Comparison of ENCODE assay signal across 1 cellular context in the genomic region with DNA sequence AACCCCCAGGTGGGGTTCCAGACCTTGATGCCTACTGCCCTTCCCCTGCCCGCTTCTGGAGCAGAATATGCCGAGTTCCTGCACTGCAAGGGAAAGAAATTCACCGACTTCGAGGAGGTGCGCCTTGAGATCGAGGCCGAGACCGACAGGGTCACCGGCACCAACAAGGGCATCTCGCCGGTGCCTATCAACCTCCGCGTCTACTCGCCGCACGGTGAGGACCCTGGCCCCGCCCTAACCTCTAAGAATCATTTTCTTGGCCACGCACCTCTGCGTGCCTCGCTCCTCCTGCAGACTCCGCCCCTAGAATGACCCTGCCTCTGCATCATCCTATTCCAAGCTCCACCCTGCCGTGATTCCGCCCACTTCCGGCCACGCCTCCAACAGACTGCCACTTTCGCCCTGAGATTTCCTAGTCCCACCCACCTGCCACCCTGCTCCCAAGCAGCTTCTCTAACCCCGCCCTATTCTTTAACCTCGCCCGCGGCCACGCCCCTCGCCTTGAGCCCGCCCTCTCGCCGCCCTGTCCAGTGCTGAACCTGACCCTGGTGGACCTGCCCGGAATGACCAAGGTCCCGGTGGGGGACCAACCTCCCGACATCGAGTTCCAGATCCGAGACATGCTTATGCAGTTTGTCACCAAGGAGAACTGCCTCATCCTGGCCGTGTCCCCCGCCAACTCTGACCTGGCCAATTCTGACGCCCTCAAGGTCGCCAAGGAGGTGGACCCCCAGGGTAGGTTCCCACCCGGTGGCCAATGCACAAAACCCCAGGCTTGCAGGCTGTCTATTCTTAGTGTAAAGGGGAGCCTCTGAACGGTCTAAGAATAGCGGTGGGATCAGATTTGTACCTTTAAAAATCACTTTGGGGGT.
TF ChIP-seq lines count a peak whose summit lies in the region.

No MANE protein-coding gene starts in this region.

TF ChIP-seq in K562, 482 proteins besides CTCF, POLR2A, EP300 and RAD21 (continued from another document and continues in another):
- TF ChIP-seq, protein P1, sequence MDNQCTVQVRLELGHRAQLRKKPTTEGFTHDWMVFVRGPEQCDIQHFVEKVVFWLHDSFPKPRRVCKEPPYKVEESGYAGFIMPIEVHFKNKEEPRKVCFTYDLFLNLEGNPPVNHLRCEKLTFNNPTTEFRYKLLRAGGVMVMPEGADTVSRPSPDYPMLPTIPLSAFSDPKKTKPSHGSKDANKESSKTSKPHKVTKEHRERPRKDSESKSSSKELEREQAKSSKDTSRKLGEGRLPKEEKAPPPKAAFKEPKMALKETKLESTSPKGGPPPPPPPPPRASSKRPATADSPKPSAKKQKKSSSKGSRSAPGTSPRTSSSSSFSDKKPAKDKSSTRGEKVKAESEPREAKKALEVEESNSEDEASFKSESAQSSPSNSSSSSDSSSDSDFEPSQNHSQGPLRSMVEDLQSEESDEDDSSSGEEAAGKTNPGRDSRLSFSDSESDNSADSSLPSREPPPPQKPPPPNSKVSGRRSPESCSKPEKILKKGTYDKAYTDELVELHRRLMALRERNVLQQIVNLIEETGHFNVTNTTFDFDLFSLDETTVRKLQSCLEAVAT (IDR thresholded peaks at IDR 0.05), result no peak
- no peak for TF ChIP-seq NONO (IDR thresholded peaks at IDR 0.05; ENCODE audit: low read depth in 2 of 2, low read length in 1 of 2)
- no peak for TF ChIP-seq WHSC1 (IDR thresholded peaks at IDR 0.05; ENCODE audit: low read length)
- TF ChIP-seq, protein P2, sequence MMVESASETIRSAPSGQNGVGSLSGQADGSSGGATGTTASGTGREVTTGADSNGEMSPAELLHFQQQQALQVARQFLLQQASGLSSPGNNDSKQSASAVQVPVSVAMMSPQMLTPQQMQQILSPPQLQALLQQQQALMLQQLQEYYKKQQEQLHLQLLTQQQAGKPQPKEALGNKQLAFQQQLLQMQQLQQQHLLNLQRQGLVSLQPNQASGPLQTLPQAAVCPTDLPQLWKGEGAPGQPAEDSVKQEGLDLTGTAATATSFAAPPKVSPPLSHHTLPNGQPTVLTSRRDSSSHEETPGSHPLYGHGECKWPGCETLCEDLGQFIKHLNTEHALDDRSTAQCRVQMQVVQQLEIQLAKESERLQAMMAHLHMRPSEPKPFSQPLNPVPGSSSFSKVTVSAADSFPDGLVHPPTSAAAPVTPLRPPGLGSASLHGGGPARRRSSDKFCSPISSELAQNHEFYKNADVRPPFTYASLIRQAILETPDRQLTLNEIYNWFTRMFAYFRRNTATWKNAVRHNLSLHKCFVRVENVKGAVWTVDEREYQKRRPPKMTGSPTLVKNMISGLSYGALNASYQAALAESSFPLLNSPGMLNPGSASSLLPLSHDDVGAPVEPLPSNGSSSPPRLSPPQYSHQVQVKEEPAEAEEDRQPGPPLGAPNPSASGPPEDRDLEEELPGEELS (CRISPR knock-in tag; IDR thresholded peaks at IDR 0.05; ENCODE audit: borderline replicate concordance), result no peak
- TF ChIP-seq TCF7L2 (IDR thresholded peaks at IDR 0.05; ENCODE audit: low read depth, low read length), result no peak
- TF ChIP-seq NR2C2 (CRISPR knock-in tag; IDR thresholded peaks at IDR 0.05), result no peak
- TF ChIP-seq NR2C2 (tag; IDR thresholded peaks at IDR 0.05), result no peak
- no peak for TF ChIP-seq SAFB2 (IDR thresholded peaks at IDR 0.05; ENCODE audit: borderline replicate concordance, low read depth, low read length, severe bottlenecking)
- TF ChIP-seq NELFE (IDR thresholded peaks at IDR 0.05; ENCODE audit: insufficient read depth, insufficient read length), result no peak
- TF ChIP-seq HIVEP1 (CRISPR knock-in tag; IDR thresholded peaks at IDR 0.05), result peak; percentile 59; the same call in 1 of the 2 replicates
- TF ChIP-seq, protein P3, sequence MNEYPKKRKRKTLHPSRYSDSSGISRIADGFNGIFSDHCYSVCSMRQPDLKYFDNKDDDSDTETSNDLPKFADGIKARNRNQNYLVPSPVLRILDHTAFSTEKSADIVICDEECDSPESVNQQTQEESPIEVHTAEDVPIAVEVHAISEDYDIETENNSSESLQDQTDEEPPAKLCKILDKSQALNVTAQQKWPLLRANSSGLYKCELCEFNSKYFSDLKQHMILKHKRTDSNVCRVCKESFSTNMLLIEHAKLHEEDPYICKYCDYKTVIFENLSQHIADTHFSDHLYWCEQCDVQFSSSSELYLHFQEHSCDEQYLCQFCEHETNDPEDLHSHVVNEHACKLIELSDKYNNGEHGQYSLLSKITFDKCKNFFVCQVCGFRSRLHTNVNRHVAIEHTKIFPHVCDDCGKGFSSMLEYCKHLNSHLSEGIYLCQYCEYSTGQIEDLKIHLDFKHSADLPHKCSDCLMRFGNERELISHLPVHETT (CRISPR knock-in tag; conservative IDR thresholded peaks at IDR 0.05 in 1 of 2, IDR thresholded peaks at IDR 0.05 in 1 of 2), result no peak
- TF ChIP-seq HNRNPLL (IDR thresholded peaks at IDR 0.05; ENCODE audit: low read depth, low read length, poor library complexity, severe bottlenecking), result no peak
- TF ChIP-seq KAT2B (IDR thresholded peaks at IDR 0.05; ENCODE audit: low read depth, low read length), result no peak
- peak in 1 of 2 experiments; percentile 54; a peak in 2 of 4 replicates for TF ChIP-seq MAZ (CRISPR knock-in tag; conservative IDR thresholded peaks at IDR 0.05 in 1 of 2, IDR thresholded peaks at IDR 0.05 in 1 of 2)
- peak; percentile 99 for TF ChIP-seq CXXC5 (CRISPR knock-in tag; IDR thresholded peaks at IDR 0.05)
- TF ChIP-seq SP2 (IDR thresholded peaks at IDR 0.05; ENCODE audit: extremely low read depth, low read depth, low read length, poor library complexity, severe bottlenecking), result peak; percentile 20
- no peak for TF ChIP-seq NFATC3 (IDR thresholded peaks at IDR 0.05)
- TF ChIP-seq ESRRA (IDR thresholded peaks at IDR 0.05; ENCODE audit: borderline replicate concordance, low read depth), result no peak
- TF ChIP-seq RBBP5 (IDR thresholded peaks at IDR 0.05; ENCODE audit: borderline replicate concordance, insufficient read depth, low read length, poor library complexity, severe bottlenecking), result no peak
- TF ChIP-seq, protein P4, sequence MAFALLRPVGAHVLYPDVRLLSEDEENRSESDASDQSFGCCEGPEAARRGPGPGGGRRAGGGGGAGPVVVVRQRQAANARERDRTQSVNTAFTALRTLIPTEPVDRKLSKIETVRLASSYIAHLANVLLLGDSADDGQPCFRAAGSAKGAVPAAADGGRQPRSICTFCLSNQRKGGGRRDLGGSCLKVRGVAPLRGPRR (CRISPR knock-in tag; IDR thresholded peaks at IDR 0.05), result no peak
- TF ChIP-seq, protein P5, sequence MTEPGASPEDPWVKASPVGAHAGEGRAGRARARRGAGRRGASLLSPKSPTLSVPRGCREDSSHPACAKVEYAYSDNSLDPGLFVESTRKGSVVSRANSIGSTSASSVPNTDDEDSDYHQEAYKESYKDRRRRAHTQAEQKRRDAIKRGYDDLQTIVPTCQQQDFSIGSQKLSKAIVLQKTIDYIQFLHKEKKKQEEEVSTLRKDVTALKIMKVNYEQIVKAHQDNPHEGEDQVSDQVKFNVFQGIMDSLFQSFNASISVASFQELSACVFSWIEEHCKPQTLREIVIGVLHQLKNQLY (CRISPR knock-in tag; conservative IDR thresholded peaks at IDR 0.05), result peak in 1 of 2 experiments; percentile 89; a peak in 1 of 4 replicates
- TF ChIP-seq, protein P6, sequence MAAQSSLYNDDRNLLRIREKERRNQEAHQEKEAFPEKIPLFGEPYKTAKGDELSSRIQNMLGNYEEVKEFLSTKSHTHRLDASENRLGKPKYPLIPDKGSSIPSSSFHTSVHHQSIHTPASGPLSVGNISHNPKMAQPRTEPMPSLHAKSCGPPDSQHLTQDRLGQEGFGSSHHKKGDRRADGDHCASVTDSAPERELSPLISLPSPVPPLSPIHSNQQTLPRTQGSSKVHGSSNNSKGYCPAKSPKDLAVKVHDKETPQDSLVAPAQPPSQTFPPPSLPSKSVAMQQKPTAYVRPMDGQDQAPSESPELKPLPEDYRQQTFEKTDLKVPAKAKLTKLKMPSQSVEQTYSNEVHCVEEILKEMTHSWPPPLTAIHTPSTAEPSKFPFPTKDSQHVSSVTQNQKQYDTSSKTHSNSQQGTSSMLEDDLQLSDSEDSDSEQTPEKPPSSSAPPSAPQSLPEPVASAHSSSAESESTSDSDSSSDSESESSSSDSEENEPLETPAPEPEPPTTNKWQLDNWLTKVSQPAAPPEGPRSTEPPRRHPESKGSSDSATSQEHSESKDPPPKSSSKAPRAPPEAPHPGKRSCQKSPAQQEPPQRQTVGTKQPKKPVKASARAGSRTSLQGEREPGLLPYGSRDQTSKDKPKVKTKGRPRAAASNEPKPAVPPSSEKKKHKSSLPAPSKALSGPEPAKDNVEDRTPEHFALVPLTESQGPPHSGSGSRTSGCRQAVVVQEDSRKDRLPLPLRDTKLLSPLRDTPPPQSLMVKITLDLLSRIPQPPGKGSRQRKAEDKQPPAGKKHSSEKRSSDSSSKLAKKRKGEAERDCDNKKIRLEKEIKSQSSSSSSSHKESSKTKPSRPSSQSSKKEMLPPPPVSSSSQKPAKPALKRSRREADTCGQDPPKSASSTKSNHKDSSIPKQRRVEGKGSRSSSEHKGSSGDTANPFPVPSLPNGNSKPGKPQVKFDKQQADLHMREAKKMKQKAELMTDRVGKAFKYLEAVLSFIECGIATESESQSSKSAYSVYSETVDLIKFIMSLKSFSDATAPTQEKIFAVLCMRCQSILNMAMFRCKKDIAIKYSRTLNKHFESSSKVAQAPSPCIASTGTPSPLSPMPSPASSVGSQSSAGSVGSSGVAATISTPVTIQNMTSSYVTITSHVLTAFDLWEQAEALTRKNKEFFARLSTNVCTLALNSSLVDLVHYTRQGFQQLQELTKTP (IDR thresholded peaks at IDR 0.05; ENCODE audit: low read depth in 1 of 2, partially characterized antibody in 2 of 2), result peak in 1 of 2 experiments; percentile 97
- TF ChIP-seq, protein P7, sequence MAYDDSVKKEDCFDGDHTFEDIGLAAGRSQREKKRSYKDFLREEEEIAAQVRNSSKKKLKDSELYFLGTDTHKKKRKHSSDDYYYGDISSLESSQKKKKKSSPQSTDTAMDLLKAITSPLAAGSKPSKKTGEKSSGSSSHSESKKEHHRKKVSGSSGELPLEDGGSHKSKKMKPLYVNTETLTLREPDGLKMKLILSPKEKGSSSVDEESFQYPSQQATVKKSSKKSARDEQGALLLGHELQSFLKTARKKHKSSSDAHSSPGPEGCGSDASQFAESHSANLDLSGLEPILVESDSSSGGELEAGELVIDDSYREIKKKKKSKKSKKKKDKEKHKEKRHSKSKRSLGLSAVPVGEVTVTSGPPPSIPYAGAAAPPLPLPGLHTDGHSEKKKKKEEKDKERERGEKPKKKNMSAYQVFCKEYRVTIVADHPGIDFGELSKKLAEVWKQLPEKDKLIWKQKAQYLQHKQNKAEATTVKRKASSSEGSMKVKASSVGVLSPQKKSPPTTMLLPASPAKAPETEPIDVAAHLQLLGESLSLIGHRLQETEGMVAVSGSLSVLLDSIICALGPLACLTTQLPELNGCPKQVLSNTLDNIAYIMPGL (CRISPR knock-in tag; IDR thresholded peaks at IDR 0.05), result peak; percentile 94
- no peak for TF ChIP-seq PPARD (CRISPR knock-in tag; IDR thresholded peaks at IDR 0.05)
- no peak for TF ChIP-seq HMGN3 (IDR thresholded peaks at IDR 0.05; ENCODE audit: borderline replicate concordance, extremely low read depth, insufficient read length, low read depth, low read length)
- no peak for TF ChIP-seq ZNF354B (CRISPR knock-in tag; IDR thresholded peaks at IDR 0.05)
- TF ChIP-seq CREM (IDR thresholded peaks at IDR 0.05; ENCODE audit: low read depth), result no peak
- no peak for TF ChIP-seq NCOA2 (IDR thresholded peaks at IDR 0.05; ENCODE audit: partially characterized antibody in 2 of 2)
- peak; percentile 90; the same call in 1 of the 2 replicates for TF ChIP-seq HDAC2 (IDR thresholded peaks at IDR 0.05)
- TF ChIP-seq SUPT5H (IDR thresholded peaks at IDR 0.05), result peak; percentile 74
- TF ChIP-seq RBM14 (IDR thresholded peaks at IDR 0.05; ENCODE audit: borderline replicate concordance, insufficient read depth, low read depth, low read length), result no peak
- TF ChIP-seq, protein P8, sequence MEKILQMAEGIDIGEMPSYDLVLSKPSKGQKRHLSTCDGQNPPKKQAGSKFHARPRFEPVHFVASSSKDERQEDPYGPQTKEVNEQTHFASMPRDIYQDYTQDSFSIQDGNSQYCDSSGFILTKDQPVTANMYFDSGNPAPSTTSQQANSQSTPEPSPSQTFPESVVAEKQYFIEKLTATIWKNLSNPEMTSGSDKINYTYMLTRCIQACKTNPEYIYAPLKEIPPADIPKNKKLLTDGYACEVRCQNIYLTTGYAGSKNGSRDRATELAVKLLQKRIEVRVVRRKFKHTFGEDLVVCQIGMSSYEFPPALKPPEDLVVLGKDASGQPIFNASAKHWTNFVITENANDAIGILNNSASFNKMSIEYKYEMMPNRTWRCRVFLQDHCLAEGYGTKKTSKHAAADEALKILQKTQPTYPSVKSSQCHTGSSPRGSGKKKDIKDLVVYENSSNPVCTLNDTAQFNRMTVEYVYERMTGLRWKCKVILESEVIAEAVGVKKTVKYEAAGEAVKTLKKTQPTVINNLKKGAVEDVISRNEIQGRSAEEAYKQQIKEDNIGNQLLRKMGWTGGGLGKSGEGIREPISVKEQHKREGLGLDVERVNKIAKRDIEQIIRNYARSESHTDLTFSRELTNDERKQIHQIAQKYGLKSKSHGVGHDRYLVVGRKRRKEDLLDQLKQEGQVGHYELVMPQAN (IDR thresholded peaks at IDR 0.05; ENCODE audit: borderline replicate concordance), result peak; percentile 30; the same call in 1 of the 2 replicates
- TF ChIP-seq RAD51 (IDR thresholded peaks at IDR 0.05; ENCODE audit: borderline replicate concordance, low read depth), result no peak
- TF ChIP-seq KDM2B (CRISPR knock-in tag; IDR thresholded peaks at IDR 0.05), result peak; percentile 86; the same call in 1 of the 2 replicates
- no peak for TF ChIP-seq NFE2L1 (tag; IDR thresholded peaks at IDR 0.05; ENCODE audit: borderline replicate concordance, low read depth)
